ENCODE assay signal across 15 cellular contexts in genomic region chr4:97366661-97367060, GRCh38.
DNase-seq lines count a peak whose midpoint lies in the region; ATAC-seq and TF ChIP-seq lines count a peak whose summit lies in the region.
"Had no signal": no experiment of that assay in that cellular context is flagged by ENCODE, and none has a peak within 500 bp of the region (broad histone marks: within the 10 kb centered on the region; RNA-seq: fewer than 3 reads in every experiment).

No MANE protein-coding gene starts in this region.

- ATAC-seq in HCT116 (no peak), HG03571 (IDR thresholded peaks at IDR 0.05; ENCODE audit: unreplicated experiment) (no peak)
- ATAC-seq: GM12878 had no signal

- DNase-seq in DMS 273 (lab: John Stamatoyannopoulos, UW; ENCODE audit: unreplicated experiment) (peak; percentile 7), DMS 273 treated with DMSO at 0.1 percent for 48 hours (lab: John Stamatoyannopoulos, UW) (no peak), HCT116 (ENCODE audit: low read depth, low spot score) (no peak), choroid plexus epithelial cell (ENCODE audit: low read depth) (peak; percentile 8), neural progenitor cell (ENCODE audit: low spot score) (no peak)
- no peak for DNase-seq in activated T-cell treated with anti-CD3 and anti-CD28 coated beads, Interleukin-2, amount 50 U/mL, for 1 hour
- no peak for DNase-seq in stimulated activated CD4-positive, alpha-beta T cell treated with anti-CD3 and anti-CD28 coated beads, Interleukin-2, amount 100 ng/mL, for 48 hours
- DNase-seq: CD4-positive, CD25-positive, alpha-beta regulatory T cell; DMS79; GM23248; H7 had no signal

- no peak overlapping the region for H3K4me2 ChIP-seq in HCT116 (ENCODE audit: low read length)
- H3K4me2 ChIP-seq in neural progenitor cell: no peak overlapping the region
- H3K4me2 ChIP-seq: BLaER1 treated with 17β-estradiol and CSF1 and Interleukin-3, amounts not matched to agents 10 nM and 100 nM had no signal

- H3K36me3 ChIP-seq in HCT116 (ENCODE audit: control insufficient read depth in 1 of 2, insufficient read depth in 2 of 2, low read length in 2 of 2): no peaks in the 10 kb centered on the region
- no peaks in the 10 kb centered on the region for H3K36me3 ChIP-seq in neural progenitor cell
- H3K36me3 ChIP-seq: BLaER1 treated with 17β-estradiol and CSF1 and Interleukin-3, amounts not matched to agents 10 nM and 100 nM had no signal

- H3K4me3 Mint-ChIP-seq in neural progenitor cell: peak overlapping the region; percentile 36
- H3K4me3 Mint-ChIP-seq: CD4-positive, CD25-positive, alpha-beta regulatory T cell had no signal

- H4K20me1 ChIP-seq in HCT116 (ENCODE audit: insufficient read depth): no peaks in the 10 kb centered on the region
- no peaks in the 10 kb centered on the region for H4K20me1 ChIP-seq in neural progenitor cell (ENCODE audit: low read depth)
- H4K20me1 ChIP-seq: BLaER1 treated with 17β-estradiol and CSF1 and Interleukin-3, amounts not matched to agents 10 nM and 100 nM had no signal

- H3K9me3 ChIP-seq in HCT116 (ENCODE audit: control insufficient read depth in 1 of 2, insufficient read depth in 1 of 2, low read depth in 1 of 2, low read length in 2 of 2): no peaks in the 10 kb centered on the region
- H3K9me3 ChIP-seq in neural progenitor cell (ENCODE audit: low read depth): no peaks in the 10 kb centered on the region

- H3K36me3 Mint-ChIP-seq in neural progenitor cell: no peaks in the 10 kb centered on the region
- H3K36me3 Mint-ChIP-seq: CD4-positive, CD25-positive, alpha-beta regulatory T cell had no signal

- H3K27me3 ChIP-seq in HCT116 (ENCODE audit: insufficient read depth, low read length) (no peaks in the 10 kb centered on the region), neural progenitor cell (no peaks in the 10 kb centered on the region)
- H3K27me3 ChIP-seq: BLaER1 treated with 17β-estradiol and CSF1 and Interleukin-3, amounts not matched to agents 10 nM and 100 nM had no signal

- no peak for TF ChIP-seq POLR2A in HCT116 (IDR thresholded peaks at IDR 0.05; ENCODE audit: borderline replicate concordance, extremely low read depth, insufficient read depth, insufficient read length)

- peaks cover 8% of the 10 kb centered on the region for H3K4me1 Mint-ChIP-seq in neural progenitor cell
- H3K4me1 Mint-ChIP-seq: CD4-positive, CD25-positive, alpha-beta regulatory T cell had no signal

- TF ChIP-seq CTCF in HCT116 (IDR thresholded peaks at IDR 0.05 in 2 of 3, conservative IDR thresholded peaks at IDR 0.05 in 1 of 3; ENCODE audit: borderline replicate concordance in 1 of 3, insufficient read depth in 1 of 3, low read depth in 2 of 3, low read length in 2 of 3): no peak
- TF ChIP-seq CTCF in choroid plexus epithelial cell (conservative IDR thresholded peaks at IDR 0.05; ENCODE audit: low read depth, low read length): no peak
- TF ChIP-seq CTCF in neural progenitor cell (IDR thresholded peaks at IDR 0.05): no peak

- H3K9me3 Mint-ChIP-seq in neural progenitor cell: peaks cover 31% of the 10 kb centered on the region

- H3K4me1 ChIP-seq in HCT116 (ENCODE audit: control insufficient read depth in 1 of 2, insufficient read depth in 2 of 2, low read length in 2 of 2) (peaks cover 21 to 23% of the 10 kb centered on the region in 2 experiments), neural progenitor cell (no peaks in the 10 kb centered on the region)
- H3K4me1 ChIP-seq: BLaER1 treated with 17β-estradiol and CSF1 and Interleukin-3, amounts not matched to agents 10 nM and 100 nM had no signal

- H3K4me3 ChIP-seq in HCT116 (replicated peaks in 1 of 2; ENCODE audit: low read depth in 1 of 2, low read length in 2 of 2) (no peak overlapping the region), choroid plexus epithelial cell (ENCODE audit: low read depth, low read length) (no peak overlapping the region), neural progenitor cell (no peak overlapping the region)
- H3K4me3 ChIP-seq: BLaER1 treated with 17β-estradiol and CSF1 and Interleukin-3, amounts not matched to agents 10 nM and 100 nM; GM12878; GM23248 had no signal

- H3F3A ChIP-seq in neural progenitor cell (ENCODE audit: low read depth): no peaks in the 10 kb centered on the region

- BruUV-seq in HCT116 (replicated peaks; lab: Mats Ljungman, UMichigan): no TSS peak

- H3K27ac Mint-ChIP-seq in neural progenitor cell: no peak overlapping the region
- H3K27ac Mint-ChIP-seq: CD4-positive, CD25-positive, alpha-beta regulatory T cell had no signal

- H3K9ac ChIP-seq in HCT116 (ENCODE audit: low read length) (no peak overlapping the region), neural progenitor cell (no peak overlapping the region)
- H3K9ac ChIP-seq: BLaER1 treated with 17β-estradiol and CSF1 and Interleukin-3, amounts not matched to agents 10 nM and 100 nM; GM23248 had no signal

- no peaks in the 10 kb centered on the region for H3K9me2 ChIP-seq in HCT116 (ENCODE audit: insufficient read depth)

- H3K27me3 Mint-ChIP-seq in neural progenitor cell (ENCODE audit: insufficient read depth, low read depth): peaks cover 2% of the 10 kb centered on the region
- H3K27me3 Mint-ChIP-seq: CD4-positive, CD25-positive, alpha-beta regulatory T cell had no signal

- intact Hi-C loops in HCT116 (cut with micrococcal nuclease): no loop called here

- RAD21 ChIA-PET in HCT116 (lab: Charles Lee; ENCODE audit: low non-redundant PET in 1 of 2, low total read pairs in 2 of 2, uncharacterized antibody in 2 of 2, unreplicated experiment in 2 of 2): no interaction called here

- POLR2A ChIA-PET in HCT116 (lab: Charles Lee): no interaction called here

- CTCF ChIA-PET in HCT116 (lab: Charles Lee): no interaction called here

- H2AFZ ChIP-seq in HCT116 (ENCODE audit: low read depth, low read length, poor library complexity, severe bottlenecking): peak overlapping the region; percentile 29
- peak overlapping the region; percentile 54 for H2AFZ ChIP-seq in neural progenitor cell (replicated peaks)
- H2AFZ ChIP-seq: GM23248 had no signal

- H3K27ac ChIP-seq in HCT116 (ENCODE audit: low read depth, low read length) (no peak overlapping the region), neural progenitor cell (no peak overlapping the region)
- H3K27ac ChIP-seq: 22Rv1; BLaER1 treated with 17β-estradiol and CSF1 and Interleukin-3, amounts not matched to agents 10 nM and 100 nM; GM23248 had no signal

- H3K79me2 ChIP-seq in HCT116 (ENCODE audit: insufficient read depth, low read length): no peaks in the 10 kb centered on the region
- H3K79me2 ChIP-seq in neural progenitor cell (ENCODE audit: low read depth): no peaks in the 10 kb centered on the region

- TF ChIP-seq RAD21 in HCT116 (IDR thresholded peaks at IDR 0.05; ENCODE audit: low read depth): no peak

TF ChIP-seq in HCT116, 20 proteins besides CTCF, POLR2A, EP300 and RAD21:
- no peak for TF ChIP-seq ELF1 (IDR thresholded peaks at IDR 0.05; ENCODE audit: borderline replicate concordance, low read depth)

Comparison
In these comparisons a context has a peak if more than half of its experiments do, and no peak if none do; other contexts are left out.
1. DNase-seq: peak in DMS 273 (single experiment) and choroid plexus epithelial cell (single experiment); none in DMS 273 treated with DMSO at 0.1 percent for 48 hours (single experiment), HCT116 (single experiment), neural progenitor cell (single experiment), activated T-cell treated with anti-CD3 and anti-CD28 coated beads, Interleukin-2, amount 50 U/mL, for 1 hour (single experiment) and stimulated activated CD4-positive, alpha-beta T cell treated with anti-CD3 and anti-CD28 coated beads, Interleukin-2, amount 100 ng/mL, for 48 hours (0 of 2).